Comparison of ENCODE assay signal across 1 cellular context in genomic region chr2:47063159-47063930, GRCh38.
TF ChIP-seq lines count a peak whose summit lies in the region.

No MANE protein-coding gene starts in this region.

TF ChIP-seq in HepG2, 621 proteins besides CTCF, POLR2A, EP300 and RAD21 (continued from another document):
- TF ChIP-seq, protein P1, sequence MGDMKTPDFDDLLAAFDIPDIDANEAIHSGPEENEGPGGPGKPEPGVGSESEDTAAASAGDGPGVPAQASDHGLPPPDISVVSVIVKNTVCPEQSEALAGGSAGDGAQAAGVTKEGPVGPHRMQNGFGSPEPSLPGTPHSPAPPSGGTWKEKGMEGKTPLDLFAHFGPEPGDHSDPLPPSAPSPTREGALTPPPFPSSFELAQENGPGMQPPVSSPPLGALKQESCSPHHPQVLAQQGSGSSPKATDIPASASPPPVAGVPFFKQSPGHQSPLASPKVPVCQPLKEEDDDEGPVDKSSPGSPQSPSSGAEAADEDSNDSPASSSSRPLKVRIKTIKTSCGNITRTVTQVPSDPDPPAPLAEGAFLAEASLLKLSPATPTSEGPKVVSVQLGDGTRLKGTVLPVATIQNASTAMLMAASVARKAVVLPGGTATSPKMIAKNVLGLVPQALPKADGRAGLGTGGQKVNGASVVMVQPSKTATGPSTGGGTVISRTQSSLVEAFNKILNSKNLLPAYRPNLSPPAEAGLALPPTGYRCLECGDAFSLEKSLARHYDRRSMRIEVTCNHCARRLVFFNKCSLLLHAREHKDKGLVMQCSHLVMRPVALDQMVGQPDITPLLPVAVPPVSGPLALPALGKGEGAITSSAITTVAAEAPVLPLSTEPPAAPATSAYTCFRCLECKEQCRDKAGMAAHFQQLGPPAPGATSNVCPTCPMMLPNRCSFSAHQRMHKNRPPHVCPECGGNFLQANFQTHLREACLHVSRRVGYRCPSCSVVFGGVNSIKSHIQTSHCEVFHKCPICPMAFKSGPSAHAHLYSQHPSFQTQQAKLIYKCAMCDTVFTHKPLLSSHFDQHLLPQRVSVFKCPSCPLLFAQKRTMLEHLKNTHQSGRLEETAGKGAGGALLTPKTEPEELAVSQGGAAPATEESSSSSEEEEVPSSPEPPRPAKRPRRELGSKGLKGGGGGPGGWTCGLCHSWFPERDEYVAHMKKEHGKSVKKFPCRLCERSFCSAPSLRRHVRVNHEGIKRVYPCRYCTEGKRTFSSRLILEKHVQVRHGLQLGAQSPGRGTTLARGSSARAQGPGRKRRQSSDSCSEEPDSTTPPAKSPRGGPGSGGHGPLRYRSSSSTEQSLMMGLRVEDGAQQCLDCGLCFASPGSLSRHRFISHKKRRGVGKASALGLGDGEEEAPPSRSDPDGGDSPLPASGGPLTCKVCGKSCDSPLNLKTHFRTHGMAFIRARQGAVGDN (CRISPR knock-in tag; IDR thresholded peaks at IDR 0.05) = no peak
- TF ChIP-seq ZNF577 (CRISPR knock-in tag; IDR thresholded peaks at IDR 0.05; ENCODE audit: borderline replicate concordance, low read depth) (no peak), NAIF1 (CRISPR knock-in tag; IDR thresholded peaks at IDR 0.05; ENCODE audit: borderline replicate concordance) (no peak), SIN3A (IDR thresholded peaks at IDR 0.05; ENCODE audit: borderline replicate concordance, low read depth, low read length) (no peak), GZF1 (CRISPR knock-in tag; IDR thresholded peaks at IDR 0.05) (no peak), CEBPG (CRISPR knock-in tag; IDR thresholded peaks at IDR 0.05) (no peak)
